Comparison of ENCODE assay signal across 1 cellular context in genomic region chr10:72260588-72261322, GRCh38.
TF ChIP-seq lines count a peak whose summit lies in the region.

No MANE protein-coding gene starts in this region.

TF ChIP-seq in K562, 482 proteins besides CTCF, POLR2A, EP300 and RAD21 (continued from another document and continues in another):
- TF ChIP-seq BDP1 (IDR thresholded peaks at IDR 0.05; ENCODE audit: insufficient read depth, insufficient read length) (no peak), BACH1 (tag; IDR thresholded peaks at IDR 0.05) (no peak), BMI1 (IDR thresholded peaks at IDR 0.05; ENCODE audit: low read length) (no peak), ZNF780A (CRISPR knock-in tag; IDR thresholded peaks at IDR 0.05) (no peak), MTF1 (CRISPR knock-in tag; IDR thresholded peaks at IDR 0.05; ENCODE audit: borderline replicate concordance) (peak; percentile 56; the same call in 1 of the 2 replicates), TAF1 (IDR thresholded peaks at IDR 0.05; ENCODE audit: control insufficient read depth, extremely low read depth, insufficient read depth, low read length, severe bottlenecking) (peak; percentile 24), CHAMP1 (IDR thresholded peaks at IDR 0.05) (no peak), DPF2 (IDR thresholded peaks at IDR 0.05) (peak; percentile 82), TOE1 (IDR thresholded peaks at IDR 0.05; ENCODE audit: borderline replicate concordance) (peak; percentile 80), TOE1 (CRISPR knock-in tag; IDR thresholded peaks at IDR 0.05; ENCODE audit: borderline replicate concordance, low read depth) (no peak), ZNF655 (CRISPR knock-in tag; IDR thresholded peaks at IDR 0.05) (no peak), ETS1 (conservative IDR thresholded peaks at IDR 0.05; ENCODE audit: control insufficient read depth, low read depth, low read length) (no peak), FOXA3 (CRISPR knock-in tag; conservative IDR thresholded peaks at IDR 0.05 in 1 of 2, IDR thresholded peaks at IDR 0.05 in 1 of 2) (no peak), ZNF146 (CRISPR knock-in tag; IDR thresholded peaks at IDR 0.05; ENCODE audit: unreplicated experiment) (no peak), KAT7 (CRISPR knock-in tag; IDR thresholded peaks at IDR 0.05; ENCODE audit: borderline replicate concordance) (peak; percentile 89; the same call in 1 of the 2 replicates), ARID3B (CRISPR knock-in tag; IDR thresholded peaks at IDR 0.05; ENCODE audit: borderline replicate concordance) (no peak), RBM22 (IDR thresholded peaks at IDR 0.05; ENCODE audit: low read depth, low read length, poor library complexity, severe bottlenecking) (no peak), ETS2 (tag; IDR thresholded peaks at IDR 0.05; ENCODE audit: borderline replicate concordance, poor library complexity, severe bottlenecking) (no peak), ARNT (IDR thresholded peaks at IDR 0.05) (peak; percentile 86 to 91; a peak in 3 of 4 replicates), FOXK1 (CRISPR knock-in tag; IDR thresholded peaks at IDR 0.05; ENCODE audit: borderline replicate concordance) (no peak), ZBTB43 (CRISPR knock-in tag; IDR thresholded peaks at IDR 0.05) (no peak), MCM7 (IDR thresholded peaks at IDR 0.05) (no peak), ZNF165 (CRISPR knock-in tag; IDR thresholded peaks at IDR 0.05; ENCODE audit: borderline replicate concordance) (no peak), ZNF274 (IDR thresholded peaks at IDR 0.05; ENCODE audit: borderline replicate concordance, low read depth, low read length) (no peak), MYBL2 (IDR thresholded peaks at IDR 0.05; ENCODE audit: low read depth) (no peak), MYBL2 (CRISPR knock-in tag; IDR thresholded peaks at IDR 0.05; ENCODE audit: borderline replicate concordance) (no peak), ZNF318 (IDR thresholded peaks at IDR 0.05; ENCODE audit: borderline replicate concordance in 1 of 2, low read depth in 1 of 2) (peak in 1 of 2 experiments; percentile 71; a peak in 2 of 4 replicates), XRCC4 (IDR thresholded peaks at IDR 0.05; ENCODE audit: extremely low read depth, insufficient read depth, insufficient read length) (no peak), VEZF1 (CRISPR knock-in tag; IDR thresholded peaks at IDR 0.05) (peak; percentile 92), EHMT2 (IDR thresholded peaks at IDR 0.05) (peak; percentile 17; the same call in 1 of the 2 replicates), HNRNPUL1 (IDR thresholded peaks at IDR 0.05; ENCODE audit: low read length) (no peak), ZNF316 (IDR thresholded peaks at IDR 0.05) (peak; percentile 100), POLR2AphosphoS5 (IDR thresholded peaks at IDR 0.05; ENCODE audit: control insufficient read depth, insufficient read depth, low read depth, low read length) (peak; percentile 47; the same call in 1 of the 2 replicates), NFYB (IDR thresholded peaks at IDR 0.05; ENCODE audit: extremely low read depth, insufficient read length) (no peak), POLR2AphosphoS2 (IDR thresholded peaks at IDR 0.05; ENCODE audit: low read length) (no peak; the same call in 1 of the 2 replicates), CSDE1 (IDR thresholded peaks at IDR 0.05) (no peak), EP400 (IDR thresholded peaks at IDR 0.05) (peak; percentile 83), PTTG1 (tag; IDR thresholded peaks at IDR 0.05; ENCODE audit: low read depth) (peak; percentile 68; the same call in 1 of the 2 replicates), NR2C2 (CRISPR knock-in tag; IDR thresholded peaks at IDR 0.05) (no peak; the same call in 1 of the 2 replicates), NR2C2 (tag; IDR thresholded peaks at IDR 0.05) (peak; percentile 91), KLF13 (tag; IDR thresholded peaks at IDR 0.05; ENCODE audit: borderline replicate concordance, low read depth) (no peak), MAFK (IDR thresholded peaks at IDR 0.05; ENCODE audit: low read length) (peak; percentile 99), BRF2 (IDR thresholded peaks at IDR 0.05; ENCODE audit: borderline replicate concordance, insufficient read depth, insufficient read length) (no peak), IRF9 (tag; IDR thresholded peaks at IDR 0.05) (peak; percentile 79), FOS (IDR thresholded peaks at IDR 0.05; ENCODE audit: extremely low read depth, insufficient read length) (no peak)
